Comparison of ENCODE assay signal across 16 cellular contexts in the genomic region with DNA sequence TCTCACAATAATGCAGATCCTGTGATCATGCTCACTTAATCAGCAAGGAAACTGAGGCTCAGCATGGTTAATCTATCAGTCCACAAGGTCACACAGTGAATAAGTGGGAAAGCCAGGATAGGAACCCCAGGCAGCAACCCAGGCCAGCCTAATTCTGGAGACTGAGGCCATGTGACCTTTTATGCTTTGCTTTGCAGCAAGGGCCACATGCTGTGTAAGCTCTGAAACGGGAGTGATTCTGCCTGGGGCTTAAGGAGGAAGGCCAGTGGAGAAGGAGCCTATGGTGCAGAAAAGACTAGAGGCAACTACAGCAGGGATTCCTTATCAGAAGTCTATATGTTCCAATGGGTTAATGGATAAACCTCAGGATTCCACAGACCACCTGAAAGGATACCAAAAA.
A peak's percentile ranks its signal among the peaks of the same experiment; 100 is the strongest.
DNase-seq lines count a peak whose midpoint lies in the region; ATAC-seq and TF ChIP-seq lines count a peak whose summit lies in the region.
"Had no signal": no experiment of that assay in that cellular context is flagged by ENCODE, and none has a peak within 500 bp of the region (broad histone marks: within the 10 kb centered on the region; RNA-seq: fewer than 3 reads in every experiment).

No MANE protein-coding gene starts in this region.

- no peak for ATAC-seq in body of pancreas
- ATAC-seq: HCT116 had no signal

- no peaks in the 10 kb centered on the region for H3F3A ChIP-seq in GM23248 (ENCODE audit: insufficient read depth)

- TF ChIP-seq CTCF in HEK293 (tag by site-specific recombination; IDR thresholded peaks at IDR 0.05) (no peak), body of pancreas (IDR thresholded peaks at IDR 0.05) (no peak)

- H2AFZ ChIP-seq in GM23248: no peak overlapping the region

- H4K20me1 ChIP-seq in GM23248 (ENCODE audit: insufficient read depth): no peaks in the 10 kb centered on the region

- H3K4me1 ChIP-seq in HEK293 (ENCODE audit: control insufficient read depth, insufficient read depth, low read length) (no peaks in the 10 kb centered on the region), body of pancreas (no peaks in the 10 kb centered on the region), GM23248 (ENCODE audit: insufficient read depth) (no peaks in the 10 kb centered on the region)

- H3K9me2 ChIP-seq in GM23248 (ENCODE audit: insufficient read depth): no peaks in the 10 kb centered on the region

- no peak for TF ChIP-seq POLR2A in body of pancreas (IDR thresholded peaks at IDR 0.05)

- in situ Hi-C loops in GM23248 (cut with MboI): no loop called here
- in situ Hi-C loops in G401 (cut with HindIII; ENCODE audit: low sequenced_read_pairs): no loop called here

- WGBS in body of pancreas, 2 donors: 16 to 25% methylated on average over 1 of the region's 1 CpG
- 0% methylated on average over 1 of the region's 1 CpG for WGBS in GM23248 (ENCODE audit: low coverage in 1 of 2, low lambda C conversion rate in 2 of 2, missing lambda C conversion rate in 2 of 2), 2 experiments

- no peak overlapping the region for H3K9ac ChIP-seq in GM23248

- H3K79me2 ChIP-seq in GM23248 (ENCODE audit: insufficient read depth): no peaks in the 10 kb centered on the region

- intact Hi-C loops in body of pancreas (cut with DNase I): no loop called here

- no peak overlapping the region for H3K27ac ChIP-seq in HEK293 (ENCODE audit: extremely low read depth, low read depth, low read length)
- no peak overlapping the region for H3K27ac ChIP-seq in body of pancreas
- H3K27ac ChIP-seq in GM23248: no peak overlapping the region

- peak; percentile 57 for DNase-seq in ecto neural progenitor cell (ENCODE audit: low spot score)
- DNase-seq in iPS-NIHi7 (ENCODE audit: extremely low spot score): peak; percentile 32
- no peak for DNase-seq in stimulated activated CD4-positive, alpha-beta T cell treated with anti-CD3 and anti-CD28 coated beads, Interleukin-4, amount 100 ng/mL, for 1 hour
- DNase-seq in body of pancreas: no peak
- no peak for DNase-seq in GM23248
- no peak for DNase-seq in G401 (ENCODE audit: low spot score)
- DNase-seq: C1 segment of cervical spinal cord; Calu3; CD4-positive, alpha-beta memory T cell; COR-L47; DND-41; GF-D8; H9; HFFc6 had no signal

- CTCF ChIA-PET in HEK293 (lab: Yijun Ruan, JAX): interaction anchor here (0.8 kb wide), 1 partner anchor 10 kb away, joined by 3 read pairs; no protein-coding TSS in a partner anchor

- no peaks in the 10 kb centered on the region for H3K9me3 ChIP-seq in HEK293 (ENCODE audit: control insufficient read depth, insufficient read depth, low read depth, low read length)
- H3K9me3 ChIP-seq in body of pancreas: no peaks in the 10 kb centered on the region
- H3K9me3 ChIP-seq in GM23248 (ENCODE audit: low read depth): no peaks in the 10 kb centered on the region

- no peak overlapping the region for H3K4me2 ChIP-seq in GM23248 (ENCODE audit: unreplicated experiment)

- POLR2A ChIA-PET in HEK293 (lab: Yijun Ruan, JAX): no interaction called here

- H3K4me3 ChIP-seq in HEK293 (ENCODE audit: low read depth, low read length) (no peak overlapping the region), body of pancreas (no peak overlapping the region), GM23248 (no peak overlapping the region)

- H3K36me3 ChIP-seq in HEK293 (ENCODE audit: control insufficient read depth in 2 of 2, insufficient read depth in 1 of 2, low read length in 2 of 2) (no peaks in the 10 kb centered on the region), body of pancreas (replicated peaks in 1 of 2; ENCODE audit: insufficient read depth in 1 of 2, low read depth in 2 of 2) (no peaks in the 10 kb centered on the region), GM23248 (ENCODE audit: low read depth) (no peaks in the 10 kb centered on the region)

- no peaks in the 10 kb centered on the region for H3K27me3 ChIP-seq in body of pancreas
- H3K27me3 ChIP-seq in GM23248 (replicated peaks; ENCODE audit: insufficient read depth): peaks cover 13% of the 10 kb centered on the region

TF ChIP-seq in HEK293, 187 proteins besides CTCF, POLR2A, EP300 and RAD21:
- peak; percentile 72 for TF ChIP-seq ZIC2 (tag by site-specific recombination; IDR thresholded peaks at IDR 0.05)
- TF ChIP-seq ZNF501 (tag by site-specific recombination; IDR thresholded peaks at IDR 0.05): no peak

Comparison
In these comparisons a context has a peak if more than half of its experiments do, and no peak if none do; other contexts are left out.
1. DNase-seq: peak in ecto neural progenitor cell (single experiment) and iPS-NIHi7 (single experiment); none in stimulated activated CD4-positive, alpha-beta T cell treated with anti-CD3 and anti-CD28 coated beads, Interleukin-4, amount 100 ng/mL, for 1 hour (single experiment), body of pancreas (0 of 4), GM23248 (single experiment) and G401 (single experiment).